In genomic region chr16:13262270-13263090, GRCh38 we compare ENCODE assay signal across 7 cellular contexts.
"Had no signal": no experiment of that assay in that cellular context is flagged by ENCODE, and none has a peak within 500 bp of the region (broad histone marks: within the 10 kb centered on the region; RNA-seq: fewer than 3 reads in every experiment).

No MANE protein-coding gene starts in this region.

- FAIRE-seq: H1, H54, HTR-8/SVneo had no signal

- H3K4me3 ChIP-seq: GM23338 had no signal

- ATAC-seq: GM23338 had no signal

- H2AFZ ChIP-seq: GM23338 had no signal

- DNase-seq: H9, HCEC 1CT, KBM-7 had no signal

- H3K4me2 ChIP-seq: GM23338 had no signal
